In the genomic region with DNA sequence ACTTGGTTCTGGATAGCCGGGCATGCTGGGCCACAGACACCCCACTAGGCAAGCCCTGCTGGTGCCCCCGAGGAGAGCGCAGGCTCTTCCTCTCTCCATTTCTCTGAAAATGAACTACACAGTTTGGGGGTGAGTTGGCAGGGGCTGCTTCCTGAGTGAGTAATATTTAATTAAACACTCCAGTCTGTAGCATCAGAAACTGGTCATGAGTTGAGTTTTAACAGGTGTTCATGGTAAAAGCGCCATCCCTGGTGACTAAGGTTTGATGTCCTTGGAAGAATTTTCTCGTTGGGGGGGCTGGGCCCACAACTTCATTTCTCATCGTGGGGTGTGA, we compare ENCODE assay signal across 8 cellular contexts. TPM values are rescaled to one million over a fixed set of nuclear protein-coding genes. Genes with fewer than 3 reads are reported as not detected.
DNase-seq lines count a peak whose midpoint lies in the region; ATAC-seq and TF ChIP-seq lines count a peak whose summit lies in the region.

No MANE protein-coding gene starts in this region.

- no peak for TF ChIP-seq EP300 in ovary (IDR thresholded peaks at IDR 0.05)

- H3K4me2 ChIP-seq in KMS-11: peak overlapping the region; percentile 95

- POLR2A ChIA-PET in BJ (lab: Charles Lee) (no interaction called here), HEK293T (lab: Yijun Ruan, JAX) (no interaction called here)

- H2AFZ ChIP-seq in KMS-11 (ENCODE audit: low read depth): no peak overlapping the region

- H3K4me1 ChIP-seq in KMS-11 (ENCODE audit: low read depth, poor library complexity, severe bottlenecking) (peaks cover 48% of the 10 kb centered on the region), ovary (ENCODE audit: insufficient read depth) (peaks cover 13% of the 10 kb centered on the region)

- peak overlapping the region; percentile 60 for H3K4me3 ChIP-seq in BJ (ENCODE audit: low read depth, low read length)
- peak overlapping the region; percentile 49 for H3K4me3 ChIP-seq in KMS-11 (IDR thresholded peaks at IDR 0.05; ENCODE audit: insufficient read depth, low read depth, low read length)
- H3K4me3 ChIP-seq in coronary artery: peak overlapping the region; percentile 93
- H3K4me3 ChIP-seq in ovary: peak overlapping the region; percentile 75

- H3K27me3 ChIP-seq in BJ (ENCODE audit: control insufficient read depth, insufficient read depth, low read length) (no peaks in the 10 kb centered on the region), KMS-11 (ENCODE audit: insufficient read depth, low read depth) (no peaks in the 10 kb centered on the region; the same call in 1 of the 2 replicates), ovary (no peaks in the 10 kb centered on the region)

- H3K27ac ChIP-seq in KMS-11 (peak overlapping the region; percentile 60), coronary artery (peak overlapping the region; percentile 83 to 100), ovary (no peak overlapping the region)

- H3K9me3 ChIP-seq in ovary: no peaks in the 10 kb centered on the region

- whole genome bisulfite sequencing in ovary, 3 donors: 7 to 11% (median 11%) methylated on average over 6 of the region's 6 CpGs

- no peak for TF ChIP-seq POLR2A in ovary (IDR thresholded peaks at IDR 0.05)

- H3K79me2 ChIP-seq in KMS-11 (ENCODE audit: insufficient read depth, low read depth): peaks cover 51% of the 10 kb centered on the region

- no peaks in the 10 kb centered on the region for H3K36me3 ChIP-seq in BJ (ENCODE audit: control insufficient read depth, insufficient read depth, low read length)
- H3K36me3 ChIP-seq in KMS-11 (ENCODE audit: insufficient read depth): no peaks in the 10 kb centered on the region
- H3K36me3 ChIP-seq in ovary: no peaks in the 10 kb centered on the region

- ATAC-seq in GM18868 (IDR thresholded peaks at IDR 0.05; ENCODE audit: unreplicated experiment) (no peak), GM18907 (IDR thresholded peaks at IDR 0.05; ENCODE audit: unreplicated experiment) (no peak)

- intact Hi-C loops in ovary (cut with DNase I): loop anchor here in 2 of 4 donors (5.0 to 10.0 kb wide), 4 partner anchors 78 to 188 kb away; no protein-coding TSS in a partner anchor

- TF ChIP-seq CTCF in BJ (IDR thresholded peaks at IDR 0.05; ENCODE audit: insufficient read depth, low read depth, low read length) (peak; percentile 4; the same call in 1 of the 2 replicates), KMS-11 (conservative IDR thresholded peaks at IDR 0.05; ENCODE audit: low read depth, low read length) (no peak), coronary artery (IDR thresholded peaks at IDR 0.05) (no peak), ovary (IDR thresholded peaks at IDR 0.05) (no peak)

- no peaks in the 10 kb centered on the region for H4K20me1 ChIP-seq in KMS-11 (ENCODE audit: insufficient read depth)

- DNase-seq in BJ (ENCODE audit: low read depth): no peak
- no peak for DNase-seq in coronary artery (ENCODE audit: low spot score)
- peak in 1 of 5 donors; percentile 50 for DNase-seq in ovary
- no peak for DNase-seq in anterior cingulate cortex (lab: John Stamatoyannopoulos, UW)
- no peak for DNase-seq in HEK293T (ENCODE audit: extremely low spot score)

- H3K9ac ChIP-seq in KMS-11: peak overlapping the region; percentile 44; the same call in 1 of the 2 replicates

- CTCF ChIA-PET in BJ (lab: Yijun Ruan, JAX) (interaction anchor here (0.5 to 1.7 kb wide), 3 partner anchors 9 to 279 kb away, joined by 3 to 11 read pairs (median 6); no protein-coding TSS in a partner anchor), HEK293T (lab: Yijun Ruan, JAX) (no interaction called here)

TF ChIP-seq in HEK293T, 16 proteins besides CTCF, POLR2A, EP300 and RAD21:
- no peak for TF ChIP-seq FOXA1 (IDR thresholded peaks at IDR 0.05)
- no peak for TF ChIP-seq L3MBTL2 (conservative IDR thresholded peaks at IDR 0.05)
- TF ChIP-seq SUZ12 (IDR thresholded peaks at IDR 0.05): no peak
- no peak for TF ChIP-seq CTBP1 (IDR thresholded peaks at IDR 0.05; ENCODE audit: borderline replicate concordance)
- TF ChIP-seq, protein P1, sequence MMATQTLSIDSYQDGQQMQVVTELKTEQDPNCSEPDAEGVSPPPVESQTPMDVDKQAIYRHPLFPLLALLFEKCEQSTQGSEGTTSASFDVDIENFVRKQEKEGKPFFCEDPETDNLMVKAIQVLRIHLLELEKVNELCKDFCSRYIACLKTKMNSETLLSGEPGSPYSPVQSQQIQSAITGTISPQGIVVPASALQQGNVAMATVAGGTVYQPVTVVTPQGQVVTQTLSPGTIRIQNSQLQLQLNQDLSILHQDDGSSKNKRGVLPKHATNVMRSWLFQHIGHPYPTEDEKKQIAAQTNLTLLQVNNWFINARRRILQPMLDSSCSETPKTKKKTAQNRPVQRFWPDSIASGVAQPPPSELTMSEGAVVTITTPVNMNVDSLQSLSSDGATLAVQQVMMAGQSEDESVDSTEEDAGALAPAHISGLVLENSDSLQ (IDR thresholded peaks at IDR 0.05): no peak
- TF ChIP-seq NFRKB (IDR thresholded peaks at IDR 0.05): no peak
- TF ChIP-seq BHLHE40 (IDR thresholded peaks at IDR 0.05; ENCODE audit: borderline replicate concordance): no peak
- TF ChIP-seq FOXK2 (IDR thresholded peaks at IDR 0.05): no peak
- no peak for TF ChIP-seq ELF4 (IDR thresholded peaks at IDR 0.05)
- TF ChIP-seq LEF1 (IDR thresholded peaks at IDR 0.05; ENCODE audit: borderline replicate concordance): no peak
- no peak for TF ChIP-seq ARNT (IDR thresholded peaks at IDR 0.05)
- no peak for TF ChIP-seq SP1 (IDR thresholded peaks at IDR 0.05)
- TF ChIP-seq FOXM1 (IDR thresholded peaks at IDR 0.05; ENCODE audit: borderline replicate concordance): no peak
- no peak for TF ChIP-seq ZNF384 (IDR thresholded peaks at IDR 0.05)
- TF ChIP-seq HDGF (IDR thresholded peaks at IDR 0.05; ENCODE audit: borderline replicate concordance): no peak
- no peak for TF ChIP-seq TARDBP (IDR thresholded peaks at IDR 0.05)

RNA-seq across cellular contexts. Expression of a gene that starts 1.7 kb away (rescaled TPM):
- polyA plus RNA-seq in BJ (2011; rRNA removed) (15.1 and 19.8 TPM in 2 replicates), ovary (10 to 100 TPM; 20.4 to 35.2 TPM)
- polyA minus RNA-seq in BJ (2011; rRNA and poly(A)+ RNA removed): 13.8 and 22.4 TPM in 2 replicates
- total RNA-seq in ovary: 10 to 100 TPM; 20.6 to 69.6 (median 34.4) TPM

RNA-seq across cellular contexts. Expression of a gene that starts 59.8 kb away (rescaled TPM):
- polyA plus RNA-seq in BJ (2011; rRNA removed) (12.0 and 16.6 TPM in 2 replicates), ovary (10 to 100 TPM; 47.0 to 70.4 TPM)
- 13.7 and 15.1 TPM in 2 replicates for polyA minus RNA-seq in BJ (2011; rRNA and poly(A)+ RNA removed)
- total RNA-seq in ovary: 100 to 1,000 TPM in 3 of 7 donors, 10 to 100 TPM in 4; 63.8 to 148 (median 91.3) TPM

Comparison
In these comparisons a context has a peak if more than half of its experiments do, and no peak if none do; other contexts are left out.
1. H3K27ac ChIP-seq: peak in KMS-11 (single experiment) and coronary artery (2 of 2); none in ovary (0 of 2).
2. Peak in every context shown above with its lines, with median percentiles within 50 percentile points of each other: H3K4me3 ChIP-seq.